In the genomic region with DNA sequence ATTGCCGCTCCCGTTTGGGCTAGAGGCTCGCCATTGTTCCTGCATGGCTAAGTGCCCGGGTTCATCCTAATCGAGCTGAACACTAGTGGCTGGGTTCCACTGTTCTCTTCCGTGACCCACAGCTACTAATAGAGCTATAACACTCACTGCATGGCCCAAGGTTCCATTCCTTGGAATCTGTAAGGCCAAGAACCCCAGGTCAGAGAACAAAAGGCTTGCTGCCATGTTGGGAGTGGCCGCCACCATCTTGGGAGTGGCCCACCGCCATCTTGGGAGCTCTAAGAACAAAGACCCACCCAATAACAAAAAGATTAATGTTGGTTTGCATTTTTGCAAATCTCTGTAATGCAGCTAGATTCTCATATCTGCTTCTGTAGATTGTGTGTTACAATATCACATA, we compare ENCODE assay signal across 1 cellular context.
TF ChIP-seq lines count a peak whose summit lies in the region.

No MANE protein-coding gene starts in this region.

TF ChIP-seq in SK-N-SH, 30 proteins besides CTCF, POLR2A, EP300 and RAD21 (continued from another document):
- TF ChIP-seq, protein P1, sequence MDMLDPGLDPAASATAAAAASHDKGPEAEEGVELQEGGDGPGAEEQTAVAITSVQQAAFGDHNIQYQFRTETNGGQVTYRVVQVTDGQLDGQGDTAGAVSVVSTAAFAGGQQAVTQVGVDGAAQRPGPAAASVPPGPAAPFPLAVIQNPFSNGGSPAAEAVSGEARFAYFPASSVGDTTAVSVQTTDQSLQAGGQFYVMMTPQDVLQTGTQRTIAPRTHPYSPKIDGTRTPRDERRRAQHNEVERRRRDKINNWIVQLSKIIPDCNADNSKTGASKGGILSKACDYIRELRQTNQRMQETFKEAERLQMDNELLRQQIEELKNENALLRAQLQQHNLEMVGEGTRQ (IDR thresholded peaks at IDR 0.05; ENCODE audit: borderline replicate concordance, low read depth, low read length): no peak
- TF ChIP-seq EZH2phosphoT487 (IDR thresholded peaks at IDR 0.05; ENCODE audit: borderline replicate concordance, low read depth) (no peak), TEAD4 (IDR thresholded peaks at IDR 0.05; ENCODE audit: borderline replicate concordance, insufficient read depth) (no peak), TCF12 (IDR thresholded peaks at IDR 0.05) (no peak), SMC3 (IDR thresholded peaks at IDR 0.05; ENCODE audit: low read depth, low read length) (no peak), RCOR1 (IDR thresholded peaks at IDR 0.05; ENCODE audit: low read length) (no peak), MEF2A (IDR thresholded peaks at IDR 0.05; ENCODE audit: borderline replicate concordance, low read depth) (no peak)
- TF ChIP-seq, protein P2, sequence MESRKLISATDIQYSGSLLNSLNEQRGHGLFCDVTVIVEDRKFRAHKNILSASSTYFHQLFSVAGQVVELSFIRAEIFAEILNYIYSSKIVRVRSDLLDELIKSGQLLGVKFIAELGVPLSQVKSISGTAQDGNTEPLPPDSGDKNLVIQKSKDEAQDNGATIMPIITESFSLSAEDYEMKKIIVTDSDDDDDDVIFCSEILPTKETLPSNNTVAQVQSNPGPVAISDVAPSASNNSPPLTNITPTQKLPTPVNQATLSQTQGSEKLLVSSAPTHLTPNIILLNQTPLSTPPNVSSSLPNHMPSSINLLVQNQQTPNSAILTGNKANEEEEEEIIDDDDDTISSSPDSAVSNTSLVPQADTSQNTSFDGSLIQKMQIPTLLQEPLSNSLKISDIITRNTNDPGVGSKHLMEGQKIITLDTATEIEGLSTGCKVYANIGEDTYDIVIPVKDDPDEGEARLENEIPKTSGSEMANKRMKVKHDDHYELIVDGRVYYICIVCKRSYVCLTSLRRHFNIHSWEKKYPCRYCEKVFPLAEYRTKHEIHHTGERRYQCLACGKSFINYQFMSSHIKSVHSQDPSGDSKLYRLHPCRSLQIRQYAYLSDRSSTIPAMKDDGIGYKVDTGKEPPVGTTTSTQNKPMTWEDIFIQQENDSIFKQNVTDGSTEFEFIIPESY (IDR thresholded peaks at IDR 0.05; ENCODE audit: borderline replicate concordance, low read depth): no peak
TF ChIP-seq in SK-N-SH: peak in this region for 0.
